In genomic region chr17:36760425-36760824, GRCh38 we compare ENCODE assay signal across 24 cellular contexts.
"Had no signal": no experiment of that assay in that cellular context is flagged by ENCODE, and none has a peak within 500 bp of the region (broad histone marks: within the 10 kb centered on the region; RNA-seq: fewer than 3 reads in every experiment).

No MANE protein-coding gene starts in this region.

- H3K79me2 ChIP-seq: hepatocyte had no signal

- H3K4me3 ChIP-seq: coronary artery, dorsolateral prefrontal cortex, esophagus muscularis mucosa, gastroesophageal sphincter, heart left ventricle, hepatocyte, left lung, lower lobe of right lung, mucosa of descending colon had no signal

- H3K4me2 ChIP-seq: hepatocyte had no signal

- H2AFZ ChIP-seq: hepatocyte had no signal

- H3K9me3 ChIP-seq: esophagus muscularis mucosa, gastroesophageal sphincter, heart left ventricle, left lung, lower lobe of right lung, mucosa of descending colon had no signal

- DNase-seq: dermis blood vessel endothelial cell; effector CD4-positive, alpha-beta T cell; effector memory CD4-positive, alpha-beta T cell; foreskin keratinocyte; heart left ventricle; hypothalamus; immature natural killer cell; left cardiac atrium; left lung; left ventricle myocardium superior; mesenchymal stem cell; mucosa of descending colon; naive B cell had no signal

- H3K4me1 ChIP-seq: esophagus muscularis mucosa, foreskin keratinocyte, gastroesophageal sphincter, left lung, lower lobe of right lung had no signal

- ATAC-seq: foreskin keratinocyte, gastroesophageal sphincter, left cardiac atrium, left lung, left ventricle myocardium superior, mucosa of descending colon had no signal

- FAIRE-seq: colon, endothelial cell of umbilical vein, frontal cortex, islet of Langerhans, keratinocyte had no signal

- H3K36me3 ChIP-seq: esophagus muscularis mucosa, gastroesophageal sphincter, heart left ventricle, left lung, lower lobe of right lung had no signal

- H3K27ac ChIP-seq: coronary artery, dorsolateral prefrontal cortex, esophagus muscularis mucosa, foreskin keratinocyte, gastroesophageal sphincter, heart left ventricle, hepatocyte, left lung, lower lobe of right lung had no signal
